In genomic region chr12:111781085-111781658, GRCh38 we compare ENCODE assay signal across 17 cellular contexts. TPM values are rescaled to one million over a fixed set of nuclear protein-coding genes. Genes with fewer than 3 reads are reported as not detected.
A peak's percentile ranks its signal among the peaks of the same experiment; 100 is the strongest.
DNase-seq lines count a peak whose midpoint lies in the region; ATAC-seq and TF ChIP-seq lines count a peak whose summit lies in the region.
"Had no signal": no experiment of that assay in that cellular context is flagged by ENCODE, and none has a peak within 500 bp of the region (broad histone marks: within the 10 kb centered on the region; RNA-seq: fewer than 3 reads in every experiment).

No MANE protein-coding gene starts in this region.

- H3K27me3 ChIP-seq in body of pancreas = no peaks in the 10 kb centered on the region
- H3K27me3 ChIP-seq in liver (ENCODE audit: control insufficient read depth in 4 of 4, insufficient read depth in 4 of 4, low read length in 3 of 4) = no peaks in the 10 kb centered on the region
- no peaks in the 10 kb centered on the region for H3K27me3 ChIP-seq in transverse colon

- in situ Hi-C loops in transverse colon (cut with MboI; ENCODE audit: low pct_ligation_motif_present in 1 of 4, low pct_unique_long_range_greater_than_20kb in 1 of 4, low sequenced_read_pairs in 3 of 4) = no loop called here

- TF ChIP-seq RAD21 in liver (IDR thresholded peaks at IDR 0.05) = no peak

- intact Hi-C loops in body of pancreas (cut with DNase I) = no loop called here
- intact Hi-C loops in transverse colon (cut with DNase I; ENCODE audit: low total_unique reads) = no loop called here

- no peak overlapping the region for H3K27ac ChIP-seq in HEK293 (ENCODE audit: extremely low read depth, low read depth, low read length)
- peak overlapping the region; percentile 40 to 69 (median 62) for H3K27ac ChIP-seq in body of pancreas
- peak overlapping the region; percentile 63 to 82 for H3K27ac ChIP-seq in liver (ENCODE audit: low read depth in 1 of 2, low read length in 2 of 2)
- peak overlapping the region; percentile 93 to 98 (median 96) for H3K27ac ChIP-seq in transverse colon
- H3K27ac ChIP-seq: C4-2B, GM23248, SK-N-MC had no signal

- TF ChIP-seq POLR2A in body of pancreas (IDR thresholded peaks at IDR 0.05) (no peak), transverse colon (IDR thresholded peaks at IDR 0.05) (no peak)

- no peak for ATAC-seq in body of pancreas
- no peak for ATAC-seq in GM18519 (IDR thresholded peaks at IDR 0.05; ENCODE audit: low FRiP score, unreplicated experiment)
- ATAC-seq in HG03139 (IDR thresholded peaks at IDR 0.05; ENCODE audit: unreplicated experiment) = no peak

- no peak overlapping the region for H3K9ac ChIP-seq in liver (ENCODE audit: low read depth in 1 of 2, low read length in 2 of 2)
- H3K9ac ChIP-seq: GM23248 had no signal

- H3K9me3 ChIP-seq in HEK293 (ENCODE audit: control insufficient read depth, insufficient read depth, low read depth, low read length) (no peaks in the 10 kb centered on the region; the same call in 1 of the 2 replicates), body of pancreas (no peaks in the 10 kb centered on the region), liver (ENCODE audit: control insufficient read depth in 4 of 4, low read length in 3 of 4) (no peaks in the 10 kb centered on the region), transverse colon (no peaks in the 10 kb centered on the region)

- POLR2A ChIA-PET in HEK293 (lab: Yijun Ruan, JAX) = no interaction called here

- no peak for TF ChIP-seq EP300 in transverse colon (IDR thresholded peaks at IDR 0.05; ENCODE audit: low read depth)

- TF ChIP-seq CTCF in HEK293 (tag by site-specific recombination; IDR thresholded peaks at IDR 0.05) = no peak
- no peak for TF ChIP-seq CTCF in body of pancreas (IDR thresholded peaks at IDR 0.05)
- no peak for TF ChIP-seq CTCF in liver (IDR thresholded peaks at IDR 0.05; ENCODE audit: low read depth, low read length, missing input control)
- TF ChIP-seq CTCF in transverse colon (IDR thresholded peaks at IDR 0.05) = no peak

- no peak for DNase-seq in body of pancreas
- DNase-seq in transverse colon = no peak
- DNase-seq in foreskin melanocyte = no peak
- DNase-seq: GDM1; GM23248; HCEC 1CT; KBM-7; NCI-H1105; NCI-H1694; NCI-H2081 treated with DMSO at 0.1 percent for 48 hours; NK-92 treated with Interleukin-12 subunit alpha and Interleukin-12 subunit beta, amount 100 ng/mL, for 24 hours had no signal

- WGBS in body of pancreas, 2 donors = 96% methylated on average over 2 of the region's 2 CpGs; no CpG with 5 or more reads in 1 of the 2 donors
- 96% methylated on average over 2 of the region's 2 CpGs for WGBS in liver
- WGBS in transverse colon (ENCODE audit: low coverage in 1 of 2), 2 donors = 86% methylated on average over 1 of the region's 2 CpGs; no CpG with 5 or more reads in 1 of the 2 donors

- CTCF ChIA-PET in HEK293 (lab: Yijun Ruan, JAX) = interaction anchor here (0.6 kb wide), 1 partner anchor 390 kb away, joined by 3 read pairs; no protein-coding TSS in a partner anchor

- H3K4me3 ChIP-seq in HEK293 (ENCODE audit: low read depth, low read length) = no peak overlapping the region
- no peak overlapping the region for H3K4me3 ChIP-seq in body of pancreas
- H3K4me3 ChIP-seq in liver (ENCODE audit: low read depth in 1 of 3, low read length in 3 of 3) = no peak overlapping the region
- no peak overlapping the region for H3K4me3 ChIP-seq in transverse colon
- H3K4me3 ChIP-seq: GM23248, SK-N-MC had no signal

- H3K36me3 ChIP-seq in HEK293 (ENCODE audit: control insufficient read depth in 2 of 2, insufficient read depth in 1 of 2, low read length in 2 of 2) (peaks cover 11 to 52% of the 10 kb centered on the region in 2 experiments; a peak in 2 of 3 replicates), body of pancreas (replicated peaks in 1 of 2; ENCODE audit: insufficient read depth in 1 of 2, low read depth in 2 of 2) (peaks cover 0 to 16% of the 10 kb centered on the region in 2 donors), liver (ENCODE audit: control insufficient read depth in 4 of 4, insufficient read depth in 3 of 4, low read depth in 1 of 4, low read length in 3 of 4) (peaks cover 8 to 35% (median 21%) of the 10 kb centered on the region in 4 donors), transverse colon (peaks cover 0 to 41% (median 27%) of the 10 kb centered on the region in 4 donors)

- peaks cover under 1% of the 10 kb centered on the region; the same call in 1 of the 2 replicates for H3K4me1 ChIP-seq in HEK293 (ENCODE audit: control insufficient read depth, insufficient read depth, low read length)
- H3K4me1 ChIP-seq in body of pancreas = peaks cover 71% of the 10 kb centered on the region
- peaks cover 16 to 82% (median 72%) of the 10 kb centered on the region in 4 donors for H3K4me1 ChIP-seq in liver (ENCODE audit: control insufficient read depth in 4 of 4, insufficient read depth in 4 of 4, low read length in 3 of 4)
- peaks cover 23 to 52% (median 48%) of the 10 kb centered on the region in 4 donors for H3K4me1 ChIP-seq in transverse colon

TF ChIP-seq in HEK293, 187 proteins besides CTCF, POLR2A, EP300 and RAD21:
- TF ChIP-seq, protein P1, sequence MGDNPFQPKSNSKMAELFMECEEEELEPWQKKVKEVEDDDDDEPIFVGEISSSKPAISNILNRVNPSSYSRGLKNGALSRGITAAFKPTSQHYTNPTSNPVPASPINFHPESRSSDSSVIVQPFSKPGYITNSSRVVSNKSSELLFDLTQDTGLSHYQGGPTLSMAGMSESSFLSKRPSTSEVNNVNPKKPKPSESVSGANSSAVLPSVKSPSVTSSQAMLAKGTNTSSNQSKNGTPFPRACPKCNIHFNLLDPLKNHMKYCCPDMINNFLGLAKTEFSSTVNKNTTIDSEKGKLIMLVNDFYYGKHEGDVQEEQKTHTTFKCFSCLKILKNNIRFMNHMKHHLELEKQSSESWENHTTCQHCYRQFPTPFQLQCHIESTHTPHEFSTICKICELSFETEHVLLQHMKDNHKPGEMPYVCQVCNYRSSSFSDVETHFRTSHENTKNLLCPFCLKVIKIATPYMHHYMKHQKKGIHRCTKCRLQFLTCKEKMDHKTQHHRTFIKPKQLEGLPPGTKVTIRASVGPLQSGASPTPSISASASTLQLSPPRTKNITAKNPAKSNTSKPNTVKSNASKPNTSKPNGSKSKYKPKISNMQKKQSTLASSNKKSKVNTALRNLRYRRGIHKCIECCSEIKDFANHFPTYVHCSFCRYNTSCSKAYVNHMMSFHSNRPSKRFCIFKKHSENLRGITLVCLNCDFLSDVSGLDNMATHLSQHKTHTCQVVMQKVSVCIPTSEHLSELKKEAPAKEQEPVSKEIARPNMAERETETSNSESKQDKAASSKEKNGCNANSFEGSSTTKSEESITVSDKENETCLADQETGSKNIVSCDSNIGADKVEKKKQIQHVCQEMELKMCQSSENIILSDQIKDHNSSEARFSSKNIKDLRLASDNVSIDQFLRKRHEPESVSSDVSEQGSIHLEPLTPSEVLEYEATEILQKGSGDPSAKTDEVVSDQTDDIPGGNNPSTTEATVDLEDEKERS (tag by site-specific recombination; IDR thresholded peaks at IDR 0.05) = peak; percentile 78; the same call in 1 of the 2 replicates
- TF ChIP-seq YY1 (tag by site-specific recombination; IDR thresholded peaks at IDR 0.05) (0 out of 2 replicates have a peak, but pooled peaks have one; percentile 35), ZNF350 (tag by site-specific recombination; IDR thresholded peaks at IDR 0.05) (no peak), GFI1B (tag by site-specific recombination; IDR thresholded peaks at IDR 0.05) (no peak)

TF ChIP-seq in liver, 16 proteins besides CTCF, POLR2A, EP300 and RAD21 (continues in another document):
- TF ChIP-seq YY1 (IDR thresholded peaks at IDR 0.05) (no peak), FOXA2 (IDR thresholded peaks at IDR 0.05) (no peak), TAF1 (conservative IDR thresholded peaks at IDR 0.05) (no peak), EGR1 (IDR thresholded peaks at IDR 0.05; ENCODE audit: low read depth in 2 of 2) (no peak), JUND (IDR thresholded peaks at IDR 0.05) (no peak), RXRA (IDR thresholded peaks at IDR 0.05) (no peak), NR2F2 (IDR thresholded peaks at IDR 0.05) (no peak), SP1 (IDR thresholded peaks at IDR 0.05) (no peak)
- TF ChIP-seq, protein P2, sequence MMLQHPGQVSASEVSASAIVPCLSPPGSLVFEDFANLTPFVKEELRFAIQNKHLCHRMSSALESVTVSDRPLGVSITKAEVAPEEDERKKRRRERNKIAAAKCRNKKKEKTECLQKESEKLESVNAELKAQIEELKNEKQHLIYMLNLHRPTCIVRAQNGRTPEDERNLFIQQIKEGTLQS (IDR thresholded peaks at IDR 0.05) = no peak
- TF ChIP-seq, protein P3, sequence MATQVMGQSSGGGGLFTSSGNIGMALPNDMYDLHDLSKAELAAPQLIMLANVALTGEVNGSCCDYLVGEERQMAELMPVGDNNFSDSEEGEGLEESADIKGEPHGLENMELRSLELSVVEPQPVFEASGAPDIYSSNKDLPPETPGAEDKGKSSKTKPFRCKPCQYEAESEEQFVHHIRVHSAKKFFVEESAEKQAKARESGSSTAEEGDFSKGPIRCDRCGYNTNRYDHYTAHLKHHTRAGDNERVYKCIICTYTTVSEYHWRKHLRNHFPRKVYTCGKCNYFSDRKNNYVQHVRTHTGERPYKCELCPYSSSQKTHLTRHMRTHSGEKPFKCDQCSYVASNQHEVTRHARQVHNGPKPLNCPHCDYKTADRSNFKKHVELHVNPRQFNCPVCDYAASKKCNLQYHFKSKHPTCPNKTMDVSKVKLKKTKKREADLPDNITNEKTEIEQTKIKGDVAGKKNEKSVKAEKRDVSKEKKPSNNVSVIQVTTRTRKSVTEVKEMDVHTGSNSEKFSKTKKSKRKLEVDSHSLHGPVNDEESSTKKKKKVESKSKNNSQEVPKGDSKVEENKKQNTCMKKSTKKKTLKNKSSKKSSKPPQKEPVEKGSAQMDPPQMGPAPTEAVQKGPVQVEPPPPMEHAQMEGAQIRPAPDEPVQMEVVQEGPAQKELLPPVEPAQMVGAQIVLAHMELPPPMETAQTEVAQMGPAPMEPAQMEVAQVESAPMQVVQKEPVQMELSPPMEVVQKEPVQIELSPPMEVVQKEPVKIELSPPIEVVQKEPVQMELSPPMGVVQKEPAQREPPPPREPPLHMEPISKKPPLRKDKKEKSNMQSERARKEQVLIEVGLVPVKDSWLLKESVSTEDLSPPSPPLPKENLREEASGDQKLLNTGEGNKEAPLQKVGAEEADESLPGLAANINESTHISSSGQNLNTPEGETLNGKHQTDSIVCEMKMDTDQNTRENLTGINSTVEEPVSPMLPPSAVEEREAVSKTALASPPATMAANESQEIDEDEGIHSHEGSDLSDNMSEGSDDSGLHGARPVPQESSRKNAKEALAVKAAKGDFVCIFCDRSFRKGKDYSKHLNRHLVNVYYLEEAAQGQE (IDR thresholded peaks at IDR 0.05) = no peak

RNA-seq across cellular contexts. Expression of gene ALDH2, which starts 14.4 kb away (rescaled TPM):
- 10 to 100 TPM; 48.8 to 57.3 TPM for total RNA-seq in body of pancreas
- 100 to 1,000 TPM in 1 of 2 donors, 10 to 100 TPM in 1; 93.1 to 333 TPM for total RNA-seq in liver
- 100 to 1,000 TPM; 813 to 849 TPM for polyA plus RNA-seq in liver
- total RNA-seq in transverse colon = 100 to 1,000 TPM; 102 to 239 (median 162) TPM
